21 cellular contexts compared by ENCODE assay signal in genomic region chr15:81314378-81314777, GRCh38. TPM values are rescaled to one million over a fixed set of nuclear protein-coding genes. Genes with fewer than 3 reads are reported as not detected.
DNase-seq lines count a peak whose midpoint lies in the region; ATAC-seq and TF ChIP-seq lines count a peak whose summit lies in the region.
"Had no signal": no experiment of that assay in that cellular context is flagged by ENCODE, and none has a peak within 500 bp of the region (broad histone marks: within the 10 kb centered on the region; RNA-seq: fewer than 3 reads in every experiment).

No MANE protein-coding gene starts in this region.

- peaks cover 85% of the 10 kb centered on the region for H3K36me3 Mint-ChIP-seq in CD8-positive, alpha-beta T cell
- H3K36me3 Mint-ChIP-seq in chondrocyte (ENCODE audit: low read depth) = peaks cover 25% of the 10 kb centered on the region
- peaks cover 20% of the 10 kb centered on the region for H3K36me3 Mint-ChIP-seq in natural killer cell treated with Interleukin-12 subunit alpha and Interleukin-12 subunit beta and Interleukin-15 and Interleukin-18, amount 100 ng/mL, for 72 hours

- H3K9me3 ChIP-seq in CD8-positive, alpha-beta T cell (ENCODE audit: low read length) = no peaks in the 10 kb centered on the region
- no peaks in the 10 kb centered on the region for H3K9me3 ChIP-seq in Peyer's patch
- H3K9me3 ChIP-seq: SK-N-SH, tibial nerve had no signal

- H3K4me1 ChIP-seq in CD8-positive, alpha-beta T cell (ENCODE audit: insufficient read depth, low read length) = peaks cover 62% of the 10 kb centered on the region
- H3K4me1 ChIP-seq in Peyer's patch = peaks cover 0 to 16% (median 7%) of the 10 kb centered on the region in 4 donors

- H3K9me3 Mint-ChIP-seq in CD8-positive, alpha-beta T cell = no peaks in the 10 kb centered on the region
- no peaks in the 10 kb centered on the region for H3K9me3 Mint-ChIP-seq in chondrocyte (ENCODE audit: low read depth)
- H3K9me3 Mint-ChIP-seq in natural killer cell treated with Interleukin-12 subunit alpha and Interleukin-12 subunit beta and Interleukin-15 and Interleukin-18, amount 100 ng/mL, for 72 hours = no peaks in the 10 kb centered on the region
- H3K9me3 Mint-ChIP-seq: H9 had no signal

- peaks cover 80% of the 10 kb centered on the region for H3K4me1 Mint-ChIP-seq in CD8-positive, alpha-beta T cell (ENCODE audit: low read depth)
- peaks cover 21% of the 10 kb centered on the region for H3K4me1 Mint-ChIP-seq in chondrocyte (ENCODE audit: low read depth)
- peaks cover 49 to 56% of the 10 kb centered on the region in 2 donors for H3K4me1 Mint-ChIP-seq in natural killer cell treated with Interleukin-12 subunit alpha and Interleukin-12 subunit beta and Interleukin-15 and Interleukin-18, amount 100 ng/mL, for 72 hours (ENCODE audit: low read depth in 2 of 2)
- H3K4me1 Mint-ChIP-seq: H9 had no signal

- H3K27ac ChIP-seq in CD8-positive, alpha-beta T cell (ENCODE audit: low read depth, low read length) = peak overlapping the region; percentile 14
- peak overlapping the region in 1 of 4 donors; percentile 78 for H3K27ac ChIP-seq in Peyer's patch

- POLR2A ChIA-PET in CD8-positive, alpha-beta T cell (lab: Charles Lee) = interaction anchor here (1.5 to 1.9 kb wide), 2 partner anchors 10 to 28 kb away, joined by 4 to 8 read pairs; no protein-coding TSS in a partner anchor

- ATAC-seq in CD8-positive, alpha-beta T cell = no peak
- ATAC-seq in natural killer cell treated with Interleukin-12 subunit alpha and Interleukin-12 subunit beta and Interleukin-15 and Interleukin-18, amount 100 ng/mL, for 72 hours = no peak
- ATAC-seq: activated CD4-positive, CD25-positive, alpha-beta regulatory T cell treated with anti-CD3 and anti-CD28 coated beads, Interleukin-2, amount 50 U/mL, for 24 hours had no signal

- H3K27me3 Mint-ChIP-seq in CD8-positive, alpha-beta T cell (ENCODE audit: low read depth) = no peaks in the 10 kb centered on the region
- H3K27me3 Mint-ChIP-seq in chondrocyte (ENCODE audit: low read depth) = no peaks in the 10 kb centered on the region
- no peaks in the 10 kb centered on the region for H3K27me3 Mint-ChIP-seq in natural killer cell treated with Interleukin-12 subunit alpha and Interleukin-12 subunit beta and Interleukin-15 and Interleukin-18, amount 100 ng/mL, for 72 hours
- H3K27me3 Mint-ChIP-seq: progenitor cell of endocrine pancreas had no signal

- no peak for TF ChIP-seq CTCF in CD8-positive, alpha-beta T cell (IDR thresholded peaks at IDR 0.05)
- TF ChIP-seq CTCF in Peyer's patch (IDR thresholded peaks at IDR 0.05) (no peak), chondrocyte (IDR thresholded peaks at IDR 0.05) (no peak)

- no peak overlapping the region for H3K4me3 ChIP-seq in CD8-positive, alpha-beta T cell (ENCODE audit: low read depth, low read length)
- H3K4me3 ChIP-seq in Peyer's patch = no peak overlapping the region
- H3K4me3 ChIP-seq: tibial nerve had no signal

- CTCF ChIA-PET in CD8-positive, alpha-beta T cell (lab: Charles Lee) = interaction anchor here (2.2 kb wide), 1 partner anchor 39 kb away, joined by 7 read pairs; no protein-coding TSS in a partner anchor

- H3K4me3 Mint-ChIP-seq in CD8-positive, alpha-beta T cell = peak overlapping the region; percentile 55
- H3K4me3 Mint-ChIP-seq in chondrocyte (ENCODE audit: unreplicated experiment) = no peak overlapping the region
- H3K4me3 Mint-ChIP-seq in natural killer cell treated with Interleukin-12 subunit alpha and Interleukin-12 subunit beta and Interleukin-15 and Interleukin-18, amount 100 ng/mL, for 72 hours = no peak overlapping the region
- H3K4me3 Mint-ChIP-seq: H9 had no signal

- peaks cover 33% of the 10 kb centered on the region for H3K36me3 ChIP-seq in CD8-positive, alpha-beta T cell (ENCODE audit: insufficient read depth, low read length)
- peaks cover 0 to 53% (median 0%) of the 10 kb centered on the region in 3 donors for H3K36me3 ChIP-seq in Peyer's patch

- intact Hi-C loops in CD8-positive, alpha-beta T cell (cut with DNase I, micrococcal nuclease) = loop anchor here in 1 of 2 experiments (2.0 kb wide), 1 partner anchor 18 kb away; no protein-coding TSS in a partner anchor

- no peak for DNase-seq in CD8-positive, alpha-beta T cell
- peak; percentile 14 to 36 (median 22) for DNase-seq in Peyer's patch
- no peak for DNase-seq in chondrocyte (ENCODE audit: low spot score)
- DNase-seq in natural killer cell treated with Interleukin-12 subunit alpha and Interleukin-12 subunit beta and Interleukin-15 and Interleukin-18, amount 100 ng/mL, for 72 hours (ENCODE audit: low spot score) = no peak
- DNase-seq in stimulated activated naive CD4-positive, alpha-beta T cell (lab: John Stamatoyannopoulos, UW) = no peak
- no peak for DNase-seq in GF-D8 (lab: John Stamatoyannopoulos, UW)
- DNase-seq in RPMI8226 = no peak
- DNase-seq: activated gamma-delta T cell; effector CD8-positive, alpha-beta T cell; H9; Kasumi-1; NCI-H1092 treated with DMSO at 0.1 percent for 48 hours; NCI-H2081; SK-N-SH; stimulated activated naive CD4-positive, alpha-beta T cell treated with Interleukin-2 at 50 U/mL for 16 hours; T1000 had no signal

- no peak for TF ChIP-seq POLR2A in Peyer's patch (IDR thresholded peaks at IDR 0.05)

- H3K27ac Mint-ChIP-seq in CD8-positive, alpha-beta T cell = peak overlapping the region; percentile 97
- H3K27ac Mint-ChIP-seq in chondrocyte (ENCODE audit: unreplicated experiment) = peak overlapping the region; percentile 36
- H3K27ac Mint-ChIP-seq in natural killer cell treated with Interleukin-12 subunit alpha and Interleukin-12 subunit beta and Interleukin-15 and Interleukin-18, amount 100 ng/mL, for 72 hours = peak overlapping the region; percentile 16 to 21
- H3K27ac Mint-ChIP-seq: H9, progenitor cell of endocrine pancreas had no signal

- no peaks in the 10 kb centered on the region for H3K27me3 ChIP-seq in CD8-positive, alpha-beta T cell (ENCODE audit: insufficient read depth, low read length)
- no peaks in the 10 kb centered on the region for H3K27me3 ChIP-seq in Peyer's patch
- H3K27me3 ChIP-seq: tibial nerve had no signal

RNA-seq across cellular contexts. Expression of gene STARD5, which starts 9.6 kb away (rescaled TPM):
- 10 to 100 TPM; 13.6 to 14.3 TPM for total RNA-seq in CD8-positive, alpha-beta T cell
- total RNA-seq in Peyer's patch (10 to 100 TPM; 37.8 to 39.6 (median 38.7) TPM), chondrocyte (2.6 to 5.3 TPM (median 5.0 TPM) in 3 replicates)
- 1 to 10 TPM; 6.2 to 7.8 TPM for total RNA-seq in natural killer cell treated with Interleukin-12 subunit alpha and Interleukin-12 subunit beta and Interleukin-15 and Interleukin-18, amount 100 ng/mL, for 72 hours

RNA-seq across cellular contexts. Expression of gene TMC3, which starts 59.6 kb away (rescaled TPM):
- total RNA-seq in CD8-positive, alpha-beta T cell = not detected
- total RNA-seq in Peyer's patch (not detected), chondrocyte (not detected in 3 replicates)
- total RNA-seq in natural killer cell treated with Interleukin-12 subunit alpha and Interleukin-12 subunit beta and Interleukin-15 and Interleukin-18, amount 100 ng/mL, for 72 hours = not detected
- total RNA-seq: glomerular endothelial cell, H9, HT1080, tibial nerve had no signal

Comparison
In these comparisons a context has a peak if more than half of its experiments do, and no peak if none do; other contexts are left out.
1. DNase-seq: peak in Peyer's patch (3 of 3); none in CD8-positive, alpha-beta T cell (0 of 7), chondrocyte (single experiment), natural killer cell treated with Interleukin-12 subunit alpha and Interleukin-12 subunit beta and Interleukin-15 and Interleukin-18, amount 100 ng/mL, for 72 hours (single experiment), stimulated activated naive CD4-positive, alpha-beta T cell (0 of 6), GF-D8 (single experiment) and RPMI8226 (single experiment).
2. H3K27ac Mint-ChIP-seq: peak in every context shown above with its lines; median percentile 97 in CD8-positive, alpha-beta T cell; 36 in chondrocyte; 18 in natural killer cell treated with Interleukin-12 subunit alpha and Interleukin-12 subunit beta and Interleukin-15 and Interleukin-18, amount 100 ng/mL, for 72 hours.